In genomic region chr7:5453566-5454075, GRCh38 we compare ENCODE assay signal across 1 cellular context.
TF ChIP-seq lines count a peak whose summit lies in the region.

No MANE protein-coding gene starts in this region.

TF ChIP-seq in WTC11, 78 proteins besides CTCF, POLR2A, EP300 and RAD21 (continued from another document):
- TF ChIP-seq AR (CRISPR knock-in tag; IDR thresholded peaks at IDR 0.05) (no peak), GTF2I (CRISPR knock-in tag; conservative IDR thresholded peaks at IDR 0.05) (no peak)
